ENCODE assay signal across 18 cellular contexts in genomic region chr19:46626441-46626840, GRCh38. TPM values are rescaled to one million over a fixed set of nuclear protein-coding genes. Genes with fewer than 3 reads are reported as not detected.
A peak's percentile ranks its signal among the peaks of the same experiment; 100 is the strongest.
DNase-seq lines count a peak whose midpoint lies in the region; ATAC-seq and TF ChIP-seq lines count a peak whose summit lies in the region.
"Had no signal": no experiment of that assay in that cellular context is flagged by ENCODE, and none has a peak within 500 bp of the region (broad histone marks: within the 10 kb centered on the region; RNA-seq: fewer than 3 reads in every experiment).

No MANE protein-coding gene starts in this region.

- TF ChIP-seq POLR2A in gastroesophageal sphincter (IDR thresholded peaks at IDR 0.05): no peak

- DNase-seq in RWPE2 (ENCODE audit: low spot score): peak; percentile 52
- DNase-seq in germinal center (ENCODE audit: low spot score): no peak
- no peak for DNase-seq in HEK293T (ENCODE audit: extremely low spot score)
- no peak for DNase-seq in GM20000 (ENCODE audit: low spot score)
- DNase-seq: activated CD4-positive, alpha-beta T cell treated with anti-CD3 and anti-CD28 coated beads for 36 hours; AML-193; cerebellar nuclear complex; DMS53; GOT3; immature natural killer cell; midbrain; NCI-H146 had no signal

- peak overlapping the region in 1 of 10 experiments; percentile 4; a peak in 1 of 20 replicates for H3K4me3 ChIP-seq in BLaER1 treated with 17β-estradiol and CSF1 and Interleukin-3, amounts not matched to agents 10 nM and 100 nM
- H3K4me3 ChIP-seq in RWPE2 (ENCODE audit: severe bottlenecking) (no peak overlapping the region), gastroesophageal sphincter (no peak overlapping the region), skeletal muscle tissue (ENCODE audit: low read length in 3 of 3) (no peak overlapping the region)
- H3K4me3 ChIP-seq: pancreas had no signal

- no peak for TF ChIP-seq EP300 in gastroesophageal sphincter (IDR thresholded peaks at IDR 0.05)

- CTCF ChIA-PET in HEK293T (lab: Yijun Ruan, JAX): interaction anchor here (0.6 kb wide), 1 partner anchor 124 kb away, joined by 3 read pairs; no protein-coding TSS in a partner anchor

- 0 out of 22 replicates have a peak, but pooled peaks cover 0 to 6% (median 0%) of the 10 kb centered on the region in 11 experiments for H4K20me1 ChIP-seq in BLaER1 treated with 17β-estradiol and CSF1 and Interleukin-3, amounts not matched to agents 10 nM and 100 nM

- TF ChIP-seq CTCF in RWPE2 (IDR thresholded peaks at IDR 0.05; ENCODE audit: poor library complexity, severe bottlenecking): no peak
- no peak for TF ChIP-seq CTCF in gastroesophageal sphincter (IDR thresholded peaks at IDR 0.05)
- TF ChIP-seq CTCF in GM20000 (IDR thresholded peaks at IDR 0.05; ENCODE audit: extremely low read depth, missing control alignments): no peak

- peaks cover 73 to 95% (median 82%) of the 10 kb centered on the region in 10 experiments for H3K4me1 ChIP-seq in BLaER1 treated with 17β-estradiol and CSF1 and Interleukin-3, amounts not matched to agents 10 nM and 100 nM
- H3K4me1 ChIP-seq in RWPE2 (ENCODE audit: insufficient read depth, poor library complexity, severe bottlenecking): peaks cover 11% of the 10 kb centered on the region
- peaks cover under 1 to 57% (median 33%) of the 10 kb centered on the region in 3 donors for H3K4me1 ChIP-seq in gastroesophageal sphincter
- H3K4me1 ChIP-seq in skeletal muscle tissue (ENCODE audit: control insufficient read depth in 3 of 3, insufficient read depth in 3 of 3, low read length in 3 of 3): peaks cover 8 to 33% (median 25%) of the 10 kb centered on the region in 3 donors

- H3K27ac ChIP-seq in BLaER1 treated with 17β-estradiol and CSF1 and Interleukin-3, amounts not matched to agents 10 nM and 100 nM: peak overlapping the region in 10 of 11 experiments; percentile 46 to 79 (median 72); a peak in 18 of 22 replicates
- H3K27ac ChIP-seq in RWPE2 (ENCODE audit: poor library complexity, severe bottlenecking) (no peak overlapping the region), gastroesophageal sphincter (peak overlapping the region in 3 of 4 donors; percentile 80 to 86 (median 82)), skeletal muscle tissue (ENCODE audit: low read depth, low read length) (peak overlapping the region; percentile 79)
- H3K27ac ChIP-seq: pancreas had no signal

- peaks cover 0 to 7% (median 0%) of the 10 kb centered on the region in 11 experiments; a peak in 3 of 22 replicates for H3K36me3 ChIP-seq in BLaER1 treated with 17β-estradiol and CSF1 and Interleukin-3, amounts not matched to agents 10 nM and 100 nM
- no peaks in the 10 kb centered on the region for H3K36me3 ChIP-seq in RWPE2 (ENCODE audit: low read depth)
- no peaks in the 10 kb centered on the region for H3K36me3 ChIP-seq in gastroesophageal sphincter
- no peaks in the 10 kb centered on the region for H3K36me3 ChIP-seq in skeletal muscle tissue (ENCODE audit: control insufficient read depth in 3 of 3, insufficient read depth in 3 of 3, low read length in 3 of 3)
- H3K36me3 ChIP-seq: pancreas had no signal

- no peak for ATAC-seq in RWPE2 (ENCODE audit: low read depth)
- ATAC-seq in gastroesophageal sphincter: no peak
- no peak for ATAC-seq in GM21423 (IDR thresholded peaks at IDR 0.05; ENCODE audit: unreplicated experiment)
- ATAC-seq: activated CD4-positive, alpha-beta T cell treated with anti-CD3 and anti-CD28 coated beads for 36 hours; pancreas had no signal

- 59 to 75% methylated on average over 2 of the region's 14 CpGs for WGBS in gastroesophageal sphincter (ENCODE audit: low coverage in 1 of 2), 2 donors

- POLR2A ChIA-PET in HEK293T (lab: Yijun Ruan, JAX): no interaction called here

- peaks cover 0 to 6% (median 0%) of the 10 kb centered on the region in 11 experiments; a peak in 1 of 22 replicates for H3K27me3 ChIP-seq in BLaER1 treated with 17β-estradiol and CSF1 and Interleukin-3, amounts not matched to agents 10 nM and 100 nM
- H3K27me3 ChIP-seq in RWPE2 (ENCODE audit: insufficient read depth, poor library complexity, severe bottlenecking): no peaks in the 10 kb centered on the region
- H3K27me3 ChIP-seq in gastroesophageal sphincter: no peaks in the 10 kb centered on the region
- peaks cover 2 to 6% (median 4%) of the 10 kb centered on the region in 3 donors for H3K27me3 ChIP-seq in skeletal muscle tissue (ENCODE audit: control insufficient read depth in 3 of 3, insufficient read depth in 3 of 3, low read length in 3 of 3)
- H3K27me3 ChIP-seq: pancreas had no signal

- peak overlapping the region in 9 of 11 experiments; percentile 8 to 73 (median 63); a peak in 14 of 22 replicates for H3K9ac ChIP-seq in BLaER1 treated with 17β-estradiol and CSF1 and Interleukin-3, amounts not matched to agents 10 nM and 100 nM
- peak overlapping the region in 1 of 3 donors; percentile 6 for H3K9ac ChIP-seq in skeletal muscle tissue (ENCODE audit: low read depth in 1 of 3, low read length in 3 of 3)

- H3K4me2 ChIP-seq in BLaER1 treated with 17β-estradiol and CSF1 and Interleukin-3, amounts not matched to agents 10 nM and 100 nM: peak overlapping the region; percentile 79 to 100 (median 89)

- no peaks in the 10 kb centered on the region for H3K9me3 ChIP-seq in BLaER1 treated with 17β-estradiol and CSF1 and Interleukin-3, amounts not matched to agents 10 nM and 100 nM (replicated peaks in 1 of 11)
- H3K9me3 ChIP-seq in RWPE2 (ENCODE audit: severe bottlenecking): no peaks in the 10 kb centered on the region
- H3K9me3 ChIP-seq in gastroesophageal sphincter: no peaks in the 10 kb centered on the region
- H3K9me3 ChIP-seq in skeletal muscle tissue (ENCODE audit: control insufficient read depth in 3 of 3, low read length in 3 of 3): no peaks in the 10 kb centered on the region
- H3K9me3 ChIP-seq: pancreas had no signal

TF ChIP-seq in HEK293T, 16 proteins besides CTCF, POLR2A, EP300 and RAD21:
- TF ChIP-seq HDGF (IDR thresholded peaks at IDR 0.05; ENCODE audit: borderline replicate concordance) (no peak), NFRKB (IDR thresholded peaks at IDR 0.05) (no peak), ZNF384 (IDR thresholded peaks at IDR 0.05) (no peak), BHLHE40 (IDR thresholded peaks at IDR 0.05; ENCODE audit: borderline replicate concordance) (no peak), CTBP1 (IDR thresholded peaks at IDR 0.05; ENCODE audit: borderline replicate concordance) (no peak), FOXM1 (IDR thresholded peaks at IDR 0.05; ENCODE audit: borderline replicate concordance) (no peak), FOXA1 (IDR thresholded peaks at IDR 0.05) (no peak), SP1 (IDR thresholded peaks at IDR 0.05) (no peak), L3MBTL2 (conservative IDR thresholded peaks at IDR 0.05) (no peak)

RNA-seq across cellular contexts. Expression of gene PTGIR, which starts 1.6 kb away (rescaled TPM):
- total RNA-seq in gastroesophageal sphincter (1 to 10 TPM; 3.6 to 5.9 (median 4.3) TPM), skeletal muscle tissue (3.1 TPM)
- total RNA-seq: NCI-H460 had no signal

RNA-seq across cellular contexts. Expression of gene GNG8, which starts 9.6 kb away (rescaled TPM):
- total RNA-seq in gastroesophageal sphincter (not detected), skeletal muscle tissue (not detected)
- total RNA-seq: NCI-H460, pancreas had no signal

RNA-seq across cellular contexts. Expression of gene CALM3, which starts 25.3 kb away (rescaled TPM):
- 100 to 1,000 TPM; 128 to 193 (median 163) TPM for total RNA-seq in gastroesophageal sphincter
- 55.3 TPM for total RNA-seq in skeletal muscle tissue

RNA-seq across cellular contexts. Expression of gene DACT3, which starts 34.5 kb away (rescaled TPM):
- 100 to 1,000 TPM in 1 of 4 donors, 10 to 100 TPM in 3; 42.9 to 105 (median 53.1) TPM for total RNA-seq in gastroesophageal sphincter
- total RNA-seq in skeletal muscle tissue: 7.3 TPM
- total RNA-seq: NCI-H460 had no signal
